Comparison of ENCODE assay signal across 8 cellular contexts in the genomic region with DNA sequence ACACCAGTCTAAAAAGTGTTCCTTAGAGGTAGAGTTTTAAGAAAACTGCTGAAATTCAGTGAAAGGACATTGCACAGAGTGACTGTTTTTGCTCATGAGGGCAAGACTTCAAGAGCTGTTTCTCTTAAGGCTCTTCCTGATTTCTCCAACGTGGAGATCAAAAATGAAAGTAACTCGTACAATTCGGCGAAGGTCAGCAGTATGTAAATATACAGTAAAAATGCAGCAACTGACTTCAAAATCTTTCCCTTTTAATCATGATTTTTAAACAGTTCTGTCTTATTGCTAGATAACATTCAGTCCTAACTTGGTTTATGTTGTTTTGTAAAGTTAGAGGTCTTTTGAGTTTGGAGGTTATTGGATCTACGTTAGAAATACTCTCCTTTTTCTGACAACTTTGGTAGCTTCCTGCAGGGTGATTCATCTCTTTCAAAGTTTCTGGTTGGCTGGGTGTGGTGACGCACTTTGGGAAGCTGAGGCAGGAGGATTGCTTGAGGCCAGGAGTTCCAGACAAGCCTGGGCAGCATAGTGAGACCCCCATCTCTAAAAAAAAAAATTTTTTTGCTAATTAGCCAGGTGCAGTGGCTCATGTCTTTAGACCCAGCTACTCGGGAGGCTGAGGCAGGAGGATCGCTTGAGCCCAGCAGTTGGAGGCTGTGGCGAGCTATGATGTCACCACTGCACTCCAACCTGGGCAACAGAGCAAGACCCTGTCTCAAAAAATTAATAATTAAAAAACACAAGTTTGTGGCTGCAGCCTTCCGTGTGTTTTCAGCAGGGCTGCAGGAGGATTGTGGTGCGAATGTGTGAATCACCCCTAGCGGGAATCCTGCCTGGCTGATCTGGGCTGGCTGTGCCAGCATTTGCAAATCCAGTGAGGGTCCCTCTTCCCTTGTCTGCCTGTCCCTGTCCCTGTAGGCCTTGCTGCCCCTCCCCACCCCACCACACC. TPM values are rescaled to one million over a fixed set of nuclear protein-coding genes. Genes with fewer than 3 reads are reported as not detected.
DNase-seq lines count a peak whose midpoint lies in the region; ATAC-seq lines count a peak whose summit lies in the region.

No MANE protein-coding gene starts in this region.

- H3K36me3 ChIP-seq in mucosa of rectum (ENCODE audit: control insufficient read depth in 2 of 2, insufficient read depth in 2 of 2, low read length in 2 of 2): peaks cover 0 to 12% of the 10 kb centered on the region in 2 donors

- CTCF ChIA-PET in activated CD8-positive, alpha-beta memory T cell treated with anti-CD3 and anti-CD28 coated beads, Interleukin-2, amount 10 ng/mL, durations not matched to agents 7 days and 5 days (lab: Charles Lee): interaction anchor here (1.7 to 3.5 kb wide), 5 partner anchors 8 to 105 kb away, joined by 5 to 12 read pairs (median 10); a partner anchor contains a TSS

- ATAC-seq in activated CD8-positive, alpha-beta memory T cell treated with anti-CD3 and anti-CD28 coated beads, Interleukin-2, amount 10 ng/mL, durations not matched to agents 7 days and 5 days: peak; percentile 45

- peak overlapping the region; percentile 70 for H3K4me3 Mint-ChIP-seq in activated CD8-positive, alpha-beta memory T cell treated with anti-CD3 and anti-CD28 coated beads, Interleukin-2, amount 10 ng/mL, durations not matched to agents 7 days and 5 days

- H3K27ac Mint-ChIP-seq in activated CD8-positive, alpha-beta memory T cell treated with anti-CD3 and anti-CD28 coated beads, Interleukin-2, amount 10 ng/mL, durations not matched to agents 7 days and 5 days: peak overlapping the region; percentile 90

- H3K27ac ChIP-seq in cingulate gyrus (ENCODE audit: low read depth, low read length) (peak overlapping the region; percentile 96), mucosa of rectum (ENCODE audit: low read depth in 2 of 2, low read length in 2 of 2) (peak overlapping the region; percentile 96 to 98)

- peak; percentile 69 for DNase-seq in activated CD8-positive, alpha-beta memory T cell treated with anti-CD3 and anti-CD28 coated beads, Interleukin-2, amount 10 ng/mL, durations not matched to agents 7 days and 5 days
- no peak for DNase-seq in activated CD8-positive, alpha-beta memory T cell treated with anti-CD3 and anti-CD28 coated beads, Interleukin-2, amount 50 U/mL, for 48 hours
- peak; percentile 77 for DNase-seq in RPMI8226
- DNase-seq in epidermal melanocyte (ENCODE audit: insufficient read length, low spot score): no peak
- no peak for DNase-seq in NCI-H2227 treated with DMSO at 0.1 percent for 48 hours (lab: John Stamatoyannopoulos, UW)
- no peak for DNase-seq in NCI-H2171 (lab: John Stamatoyannopoulos, UW)

- peaks cover 41 to 52% of the 10 kb centered on the region in 2 donors for H3K4me1 ChIP-seq in mucosa of rectum (ENCODE audit: control insufficient read depth in 2 of 2, insufficient read depth in 2 of 2, low read length in 2 of 2)

- no peaks in the 10 kb centered on the region for H3K9me3 Mint-ChIP-seq in activated CD8-positive, alpha-beta memory T cell treated with anti-CD3 and anti-CD28 coated beads, Interleukin-2, amount 10 ng/mL, durations not matched to agents 7 days and 5 days (ENCODE audit: low read depth)

- H3K9ac ChIP-seq in mucosa of rectum (ENCODE audit: low read depth in 1 of 2, low read length in 2 of 2): peak overlapping the region; percentile 17 to 76

- H3K4me3 ChIP-seq in mucosa of rectum (ENCODE audit: low read length in 2 of 2): peak overlapping the region; percentile 61 to 65

- H3K9me3 ChIP-seq in mucosa of rectum (ENCODE audit: control insufficient read depth in 2 of 2, low read length in 2 of 2): no peaks in the 10 kb centered on the region

- H3K27me3 ChIP-seq in mucosa of rectum (ENCODE audit: control insufficient read depth in 2 of 2, insufficient read depth in 2 of 2, low read length in 2 of 2): no peaks in the 10 kb centered on the region

- no peaks in the 10 kb centered on the region for H3K27me3 Mint-ChIP-seq in activated CD8-positive, alpha-beta memory T cell treated with anti-CD3 and anti-CD28 coated beads, Interleukin-2, amount 10 ng/mL, durations not matched to agents 7 days and 5 days

- peaks cover 34% of the 10 kb centered on the region for H3K4me1 Mint-ChIP-seq in activated CD8-positive, alpha-beta memory T cell treated with anti-CD3 and anti-CD28 coated beads, Interleukin-2, amount 10 ng/mL, durations not matched to agents 7 days and 5 days

- H3K36me3 Mint-ChIP-seq in activated CD8-positive, alpha-beta memory T cell treated with anti-CD3 and anti-CD28 coated beads, Interleukin-2, amount 10 ng/mL, durations not matched to agents 7 days and 5 days: peaks cover 14% of the 10 kb centered on the region

RNA-seq across cellular contexts. Expression of a gene that starts 29.2 kb away (rescaled TPM):
- 10 to 100 TPM; 51.2 to 57.5 TPM for total RNA-seq in activated CD8-positive, alpha-beta memory T cell treated with anti-CD3 and anti-CD28 coated beads, Interleukin-2, amount 10 ng/mL, durations not matched to agents 7 days and 5 days

Comparison
In these comparisons a context has a peak if more than half of its experiments do, and no peak if none do; other contexts are left out.
1. DNase-seq: peak in activated CD8-positive, alpha-beta memory T cell treated with anti-CD3 and anti-CD28 coated beads, Interleukin-2, amount 10 ng/mL, durations not matched to agents 7 days and 5 days (single experiment) and RPMI8226 (single experiment); none in activated CD8-positive, alpha-beta memory T cell treated with anti-CD3 and anti-CD28 coated beads, Interleukin-2, amount 50 U/mL, for 48 hours (single experiment), epidermal melanocyte (single experiment), NCI-H2227 treated with DMSO at 0.1 percent for 48 hours (single experiment) and NCI-H2171 (single experiment).